Comparison of ENCODE assay signal across 12 cellular contexts in the genomic region with DNA sequence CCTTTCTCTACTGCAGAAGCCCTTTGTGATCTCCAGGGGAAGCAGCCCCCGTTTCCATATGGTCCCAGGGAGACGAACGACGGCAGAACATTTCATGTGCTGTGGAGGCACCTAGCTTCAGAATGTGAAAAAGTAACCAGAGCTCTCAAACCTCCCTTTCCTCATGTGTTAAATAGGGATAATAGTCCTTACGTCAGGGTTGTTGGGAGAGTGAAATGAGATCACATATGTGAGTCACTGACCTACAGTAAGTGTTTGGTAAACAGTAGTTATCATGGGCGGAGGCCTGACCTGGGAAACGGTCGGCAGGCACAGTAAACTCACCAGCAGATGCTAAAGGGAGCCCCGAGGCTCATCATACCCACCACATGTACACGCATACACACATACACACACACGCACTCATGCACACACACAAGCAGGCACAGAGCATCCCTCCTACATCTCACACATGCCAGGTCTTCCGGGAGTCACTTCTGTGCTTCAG.
DNase-seq lines count a peak whose midpoint lies in the region; ATAC-seq and TF ChIP-seq lines count a peak whose summit lies in the region.
"Had no signal": no experiment of that assay in that cellular context is flagged by ENCODE, and none has a peak within 500 bp of the region (broad histone marks: within the 10 kb centered on the region; RNA-seq: fewer than 3 reads in every experiment).

No MANE protein-coding gene starts in this region.

- no peak for ATAC-seq in GM18909 (IDR thresholded peaks at IDR 0.05; ENCODE audit: poor library complexity, unreplicated experiment)

- CTCF ChIA-PET in activated CD4-positive, alpha-beta T cell treated with anti-CD3 and anti-CD28 coated beads, Interleukin-2, amount 10 ng/mL, durations not matched to agents 7 days and 5 days (lab: Charles Lee) = interaction anchor here (1.3 to 2.6 kb wide), 2 partner anchors 10 to 22 kb away, joined by 3 to 11 read pairs; no protein-coding TSS in a partner anchor

- 43 to 52% methylated on average over 3 to 12 of the region's 12 CpGs for WGBS in transverse colon (ENCODE audit: low coverage in 1 of 2), 2 donors

- peaks cover 7 to 60% (median 24%) of the 10 kb centered on the region in 4 donors for H3K4me1 ChIP-seq in transverse colon

- in situ Hi-C loops in transverse colon (cut with MboI; ENCODE audit: low pct_ligation_motif_present in 1 of 4, low pct_unique_long_range_greater_than_20kb in 1 of 4, low sequenced_read_pairs in 3 of 4) (loop anchor here in 2 of 4 donors (10.0 to 25.0 kb wide), 3 partner anchors 559 to 909 kb away; a partner anchor contains a TSS), G401 (cut with HindIII; ENCODE audit: low sequenced_read_pairs) (no loop called here)

- POLR2A ChIA-PET in activated CD4-positive, alpha-beta T cell treated with anti-CD3 and anti-CD28 coated beads, Interleukin-2, amount 10 ng/mL, durations not matched to agents 7 days and 5 days (lab: Charles Lee) = no interaction called here

- H3K27ac ChIP-seq in transverse colon = peak overlapping the region; percentile 66 to 86 (median 72)
- H3K27ac ChIP-seq: thyroid gland had no signal

- H3K27ac Mint-ChIP-seq in activated CD4-positive, alpha-beta T cell treated with anti-CD3 and anti-CD28 coated beads, Interleukin-2, amount 10 ng/mL, durations not matched to agents 7 days and 5 days = peak overlapping the region; percentile 20
- H3K27ac Mint-ChIP-seq: T-helper 1 cell treated with Interleukin-12 subunit alpha and Interleukin-12 subunit beta and Interleukin-4 antibody, amounts not matched to agents 30 μg/mL and 1 μg/mL, for 36 hours had no signal

- DNase-seq in activated CD4-positive, alpha-beta T cell treated with anti-CD3 and anti-CD28 coated beads, Interleukin-2, amount 10 ng/mL, durations not matched to agents 7 days and 5 days = no peak
- DNase-seq in activated CD4-positive, alpha-beta T cell treated with anti-CD3 and anti-CD28 coated beads, Interleukin-2, amount 50 U/mL, for 48 hours = no peak
- peak; percentile 57 to 87 for DNase-seq in SHP77 (lab: John Stamatoyannopoulos, UW)
- DNase-seq in fibroblast of villous mesenchyme (ENCODE audit: low read depth) = peak; percentile 77
- peak; percentile 70 for DNase-seq in transverse colon
- DNase-seq in G401 (ENCODE audit: low spot score) = no peak
- DNase-seq in NCI-H1694 treated with DMSO at 0.1 percent for 48 hours (lab: John Stamatoyannopoulos, UW) = no peak
- DNase-seq: Kasumi-1 had no signal

- no peaks in the 10 kb centered on the region for H3K9me3 ChIP-seq in transverse colon
- H3K9me3 ChIP-seq: thyroid gland had no signal

- H3K27me3 Mint-ChIP-seq in activated CD4-positive, alpha-beta T cell treated with anti-CD3 and anti-CD28 coated beads, Interleukin-2, amount 10 ng/mL, durations not matched to agents 7 days and 5 days = no peaks in the 10 kb centered on the region

- TF ChIP-seq CTCF in fibroblast of villous mesenchyme (IDR thresholded peaks at IDR 0.05; ENCODE audit: insufficient read depth, low read depth, low read length) (no peak), transverse colon (IDR thresholded peaks at IDR 0.05) (no peak)

- no peaks in the 10 kb centered on the region for H3K36me3 ChIP-seq in transverse colon
- H3K36me3 ChIP-seq: thyroid gland had no signal

- H3K4me3 ChIP-seq in fibroblast of villous mesenchyme (ENCODE audit: low read depth, low read length) (no peak overlapping the region), transverse colon (no peak overlapping the region)
- H3K4me3 ChIP-seq: lung, thyroid gland had no signal

- H3K27me3 ChIP-seq in transverse colon = no peaks in the 10 kb centered on the region
- H3K27me3 ChIP-seq: thyroid gland had no signal

- peak; percentile 39 for TF ChIP-seq POLR2A in transverse colon (IDR thresholded peaks at IDR 0.05)

- intact Hi-C loops in transverse colon (cut with DNase I; ENCODE audit: low total_unique reads) = no loop called here

- peaks cover under 1% of the 10 kb centered on the region for H3K9me3 Mint-ChIP-seq in activated CD4-positive, alpha-beta T cell treated with anti-CD3 and anti-CD28 coated beads, Interleukin-2, amount 10 ng/mL, durations not matched to agents 7 days and 5 days

- TF ChIP-seq EP300 in transverse colon (IDR thresholded peaks at IDR 0.05; ENCODE audit: low read depth) = peak; percentile 80

- H3K4me3 Mint-ChIP-seq in activated CD4-positive, alpha-beta T cell treated with anti-CD3 and anti-CD28 coated beads, Interleukin-2, amount 10 ng/mL, durations not matched to agents 7 days and 5 days = no peak overlapping the region
- H3K4me3 Mint-ChIP-seq: T-helper 1 cell treated with Interleukin-12 subunit alpha and Interleukin-12 subunit beta and Interleukin-4 antibody, amounts not matched to agents 30 μg/mL and 1 μg/mL, for 36 hours had no signal

- H3K36me3 Mint-ChIP-seq in activated CD4-positive, alpha-beta T cell treated with anti-CD3 and anti-CD28 coated beads, Interleukin-2, amount 10 ng/mL, durations not matched to agents 7 days and 5 days (ENCODE audit: low read depth) = no peaks in the 10 kb centered on the region

- H3K4me1 Mint-ChIP-seq in activated CD4-positive, alpha-beta T cell treated with anti-CD3 and anti-CD28 coated beads, Interleukin-2, amount 10 ng/mL, durations not matched to agents 7 days and 5 days = peaks cover 54% of the 10 kb centered on the region

Comparison
In these comparisons a context has a peak if more than half of its experiments do, and no peak if none do; other contexts are left out.
1. DNase-seq: peak in SHP77 (2 of 2), fibroblast of villous mesenchyme (single experiment) and transverse colon (single experiment); none in activated CD4-positive, alpha-beta T cell treated with anti-CD3 and anti-CD28 coated beads, Interleukin-2, amount 10 ng/mL, durations not matched to agents 7 days and 5 days (single experiment), activated CD4-positive, alpha-beta T cell treated with anti-CD3 and anti-CD28 coated beads, Interleukin-2, amount 50 U/mL, for 48 hours (0 of 2), G401 (single experiment) and NCI-H1694 treated with DMSO at 0.1 percent for 48 hours (single experiment).